ENCODE assay signal across 1 cellular context in the genomic region with DNA sequence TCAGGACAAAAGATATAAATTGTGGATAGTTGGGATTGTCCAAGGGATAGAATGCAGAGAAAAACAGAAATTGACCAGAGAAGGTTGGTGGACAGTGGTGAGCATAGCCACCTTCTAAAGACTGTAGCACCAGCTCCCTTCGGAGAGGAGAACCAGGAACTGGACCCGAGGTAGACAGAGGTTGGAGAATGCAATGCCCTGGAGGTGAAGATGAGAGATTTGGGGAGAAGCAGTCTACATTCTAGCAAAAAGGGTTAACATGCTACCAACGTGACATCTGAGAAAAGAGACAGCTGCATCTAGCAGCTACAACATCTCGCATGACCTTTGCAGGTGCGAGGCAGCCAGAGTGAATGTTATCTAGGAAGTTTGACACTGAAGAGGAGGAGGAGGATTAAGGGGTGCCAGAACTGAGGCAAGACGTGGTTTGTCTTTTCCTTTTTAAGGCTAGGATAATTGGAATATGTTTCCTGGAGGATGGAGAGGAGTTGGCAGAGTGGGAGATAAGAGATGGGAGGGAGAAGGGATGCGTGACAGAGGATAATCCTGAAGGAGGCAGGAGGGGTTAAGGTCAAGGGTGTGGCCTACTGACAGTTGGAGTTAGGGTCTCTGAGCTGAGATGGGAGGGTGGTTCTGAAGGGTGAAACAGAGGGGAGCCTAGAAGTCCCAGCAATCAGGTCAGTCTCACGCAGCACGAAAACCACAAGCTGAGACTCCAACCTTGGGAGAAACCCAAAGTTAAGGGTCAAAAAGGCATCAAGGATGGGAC.
TF ChIP-seq lines count a peak whose summit lies in the region.

No MANE protein-coding gene starts in this region.

TF ChIP-seq in HEK293, 187 proteins besides CTCF, POLR2A, EP300 and RAD21 (continued from another document):
- TF ChIP-seq, protein P1, sequence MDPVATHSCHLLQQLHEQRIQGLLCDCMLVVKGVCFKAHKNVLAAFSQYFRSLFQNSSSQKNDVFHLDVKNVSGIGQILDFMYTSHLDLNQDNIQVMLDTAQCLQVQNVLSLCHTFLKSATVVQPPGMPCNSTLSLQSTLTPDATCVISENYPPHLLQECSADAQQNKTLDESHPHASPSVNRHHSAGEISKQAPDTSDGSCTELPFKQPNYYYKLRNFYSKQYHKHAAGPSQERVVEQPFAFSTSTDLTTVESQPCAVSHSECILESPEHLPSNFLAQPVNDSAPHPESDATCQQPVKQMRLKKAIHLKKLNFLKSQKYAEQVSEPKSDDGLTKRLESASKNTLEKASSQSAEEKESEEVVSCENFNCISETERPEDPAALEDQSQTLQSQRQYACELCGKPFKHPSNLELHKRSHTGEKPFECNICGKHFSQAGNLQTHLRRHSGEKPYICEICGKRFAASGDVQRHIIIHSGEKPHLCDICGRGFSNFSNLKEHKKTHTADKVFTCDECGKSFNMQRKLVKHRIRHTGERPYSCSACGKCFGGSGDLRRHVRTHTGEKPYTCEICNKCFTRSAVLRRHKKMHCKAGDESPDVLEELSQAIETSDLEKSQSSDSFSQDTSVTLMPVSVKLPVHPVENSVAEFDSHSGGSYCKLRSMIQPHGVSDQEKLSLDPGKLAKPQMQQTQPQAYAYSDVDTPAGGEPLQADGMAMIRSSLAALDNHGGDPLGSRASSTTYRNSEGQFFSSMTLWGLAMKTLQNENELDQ (tag by site-specific recombination; IDR thresholded peaks at IDR 0.05; ENCODE audit: low read depth): no peak
- TF ChIP-seq ZNF530 (tag by site-specific recombination; IDR thresholded peaks at IDR 0.05; ENCODE audit: low read depth): no peak
